Comparison of ENCODE assay signal across 20 cellular contexts in the genomic region with DNA sequence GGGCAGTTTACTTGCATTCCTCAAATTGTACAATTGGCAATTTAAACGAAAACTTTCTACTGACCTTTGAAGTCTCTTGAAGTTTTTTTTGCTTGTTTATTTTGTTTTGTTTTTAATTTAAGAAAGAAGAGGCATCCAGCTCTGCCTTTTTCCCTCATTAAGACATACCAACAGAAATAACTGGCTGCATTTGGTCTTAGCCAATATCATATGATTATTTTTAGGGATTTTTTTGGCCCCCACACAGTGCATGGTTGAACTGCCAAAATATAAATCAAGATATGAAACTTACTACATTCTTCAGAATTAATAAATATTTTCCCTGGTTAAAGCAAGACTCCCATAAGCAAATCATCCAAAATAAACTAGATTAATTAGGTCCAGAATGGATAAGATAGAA.
"Had no signal": no experiment of that assay in that cellular context is flagged by ENCODE, and none has a peak within 500 bp of the region (broad histone marks: within the 10 kb centered on the region; RNA-seq: fewer than 3 reads in every experiment).

No MANE protein-coding gene starts in this region.

- H3K9me3 ChIP-seq: colonic mucosa, left ventricle myocardium inferior, neutrophil, tibial artery, upper lobe of left lung, vagina had no signal

- H3K4me2 ChIP-seq: hepatocyte, smooth muscle cell had no signal

- H3K4me3 ChIP-seq: colonic mucosa, hepatocyte, left ventricle myocardium inferior, smooth muscle cell, tibial artery, upper lobe of left lung, vagina had no signal

- H3K27ac Mint-ChIP-seq: naive B cell had no signal

- H3K4me3 Mint-ChIP-seq: naive B cell had no signal

- DNase-seq: dermis blood vessel endothelial cell; erythroblast; foreskin melanocyte; head of caudate nucleus; kidney; left cardiac atrium; left ventricle myocardium inferior; mesendoderm; naive B cell; posterior cingulate gyrus; stimulated activated CD4-positive, alpha-beta T cell treated with anti-CD3 and anti-CD28 coated beads, Interleukin-2, amount 100 ng/mL, for 48 hours; stimulated activated naive CD4-positive, alpha-beta T cell treated with Interleukin-2 at 50 U/mL for 16 hours; tibial artery; upper lobe of left lung had no signal

- FAIRE-seq: endothelial cell of umbilical vein, kidney had no signal

- H3K27me3 ChIP-seq: colonic mucosa, hepatocyte, neutrophil, tibial artery, upper lobe of left lung, vagina had no signal

- H3K27ac ChIP-seq: left ventricle myocardium inferior, neutrophil, upper lobe of left lung, vagina had no signal

- H3K36me3 ChIP-seq: colonic mucosa, left ventricle myocardium inferior, neutrophil, tibial artery, upper lobe of left lung, vagina had no signal

- H3K4me1 Mint-ChIP-seq: naive B cell had no signal
